ENCODE assay signal across 1 cellular context in genomic region chr14:34507459-34507858, GRCh38.
TF ChIP-seq lines count a peak whose summit lies in the region.

No MANE protein-coding gene starts in this region.

TF ChIP-seq in HepG2, 621 proteins besides CTCF, POLR2A, EP300 and RAD21 (continued from another document and continues in another):
- 0 out of 2 replicates have a peak, but pooled peaks have one; percentile 33 for TF ChIP-seq ZHX2 (IDR thresholded peaks at IDR 0.05; ENCODE audit: low read depth)
- TF ChIP-seq ZHX2 (CRISPR knock-in tag; IDR thresholded peaks at IDR 0.05; ENCODE audit: borderline replicate concordance): no peak
- TF ChIP-seq ZFP41 (CRISPR knock-in tag; IDR thresholded peaks at IDR 0.05; ENCODE audit: borderline replicate concordance): no peak
- TF ChIP-seq ZNF878 (CRISPR knock-in tag; IDR thresholded peaks at IDR 0.05): 0 out of 2 replicates have a peak, but pooled peaks have one; percentile 25
- TF ChIP-seq TCF7 (IDR thresholded peaks at IDR 0.05; ENCODE audit: low read depth): peak; percentile 22; the same call in 1 of the 2 replicates
- no peak for TF ChIP-seq DMTF1 (CRISPR knock-in tag; IDR thresholded peaks at IDR 0.05)
- no peak for TF ChIP-seq NR2F2 (IDR thresholded peaks at IDR 0.05; ENCODE audit: borderline replicate concordance, low read depth)
- TF ChIP-seq ZNF629 (CRISPR knock-in tag; conservative IDR thresholded peaks at IDR 0.05): no peak
- TF ChIP-seq ZNF501 (CRISPR knock-in tag; IDR thresholded peaks at IDR 0.05): peak; percentile 34
- no peak; the same call in 1 of the 2 replicates for TF ChIP-seq ZNF512 (CRISPR knock-in tag; IDR thresholded peaks at IDR 0.05)
- TF ChIP-seq NBN (conservative IDR thresholded peaks at IDR 0.05): no peak
- TF ChIP-seq HMGXB4 (CRISPR knock-in tag; IDR thresholded peaks at IDR 0.05; ENCODE audit: borderline replicate concordance in 1 of 2, low read depth in 1 of 2): 0 out of 4 replicates have a peak, but pooled peaks of 1 of the 2 experiments have one; percentile 18
- no peak for TF ChIP-seq HINFP (CRISPR knock-in tag; IDR thresholded peaks at IDR 0.05; ENCODE audit: low read depth)
- TF ChIP-seq WIZ (CRISPR knock-in tag; IDR thresholded peaks at IDR 0.05): no peak
- TF ChIP-seq HNRNPL (IDR thresholded peaks at IDR 0.05; ENCODE audit: low read depth, low read length): no peak
- TF ChIP-seq IKZF1 (IDR thresholded peaks at IDR 0.05): no peak
- peak; percentile 25; the same call in 1 of the 2 replicates for TF ChIP-seq ZNF574 (CRISPR knock-in tag; IDR thresholded peaks at IDR 0.05)
- no peak for TF ChIP-seq PAF1 (CRISPR knock-in tag; IDR thresholded peaks at IDR 0.05)
- no peak for TF ChIP-seq MATR3 (CRISPR knock-in tag; IDR thresholded peaks at IDR 0.05)
- TF ChIP-seq SYNCRIP (IDR thresholded peaks at IDR 0.05; ENCODE audit: insufficient read depth, low read depth, low read length): no peak
- no peak for TF ChIP-seq ZFP82 (CRISPR knock-in tag; IDR thresholded peaks at IDR 0.05; ENCODE audit: borderline replicate concordance)
- no peak for TF ChIP-seq ATM (IDR thresholded peaks at IDR 0.05; ENCODE audit: borderline replicate concordance)
- no peak for TF ChIP-seq SNRNP70 (IDR thresholded peaks at IDR 0.05; ENCODE audit: low read depth, low read length)
- TF ChIP-seq ZNF709 (CRISPR knock-in tag; IDR thresholded peaks at IDR 0.05): no peak
- no peak for TF ChIP-seq ZNF24 (IDR thresholded peaks at IDR 0.05)
- TF ChIP-seq TOE1 (CRISPR knock-in tag; IDR thresholded peaks at IDR 0.05): no peak
- TF ChIP-seq NFAT5 (CRISPR knock-in tag; IDR thresholded peaks at IDR 0.05): no peak
- TF ChIP-seq CENPX (CRISPR knock-in tag; IDR thresholded peaks at IDR 0.05): no peak
- no peak for TF ChIP-seq IRF1 (CRISPR knock-in tag; IDR thresholded peaks at IDR 0.05; ENCODE audit: low read depth)
- no peak for TF ChIP-seq ZNF383 (CRISPR knock-in tag; IDR thresholded peaks at IDR 0.05; ENCODE audit: borderline replicate concordance)
- no peak for TF ChIP-seq HNRNPK (IDR thresholded peaks at IDR 0.05; ENCODE audit: low read depth, low read length, poor library complexity, severe bottlenecking)
- no peak for TF ChIP-seq ZNF138 (CRISPR knock-in tag; IDR thresholded peaks at IDR 0.05; ENCODE audit: low read depth)
- TF ChIP-seq NFKBIZ (CRISPR knock-in tag; IDR thresholded peaks at IDR 0.05): no peak
- no peak for TF ChIP-seq NFYC (CRISPR knock-in tag; IDR thresholded peaks at IDR 0.05)
- no peak for TF ChIP-seq ZNF207 (IDR thresholded peaks at IDR 0.05; ENCODE audit: borderline replicate concordance)
- peak; percentile 76 for TF ChIP-seq ZMYM2 (CRISPR knock-in tag; IDR thresholded peaks at IDR 0.05)
- no peak for TF ChIP-seq CEBPG (CRISPR knock-in tag; IDR thresholded peaks at IDR 0.05)
- TF ChIP-seq RXRB (CRISPR knock-in tag; IDR thresholded peaks at IDR 0.05; ENCODE audit: borderline replicate concordance): no peak
- no peak for TF ChIP-seq BHLHE40 (IDR thresholded peaks at IDR 0.05; ENCODE audit: low read length)
- no peak for TF ChIP-seq FOXP1 (IDR thresholded peaks at IDR 0.05)
- no peak for TF ChIP-seq FOXP1 (CRISPR knock-in tag; IDR thresholded peaks at IDR 0.05)
